ENCODE assay signal across 9 cellular contexts in the genomic region with DNA sequence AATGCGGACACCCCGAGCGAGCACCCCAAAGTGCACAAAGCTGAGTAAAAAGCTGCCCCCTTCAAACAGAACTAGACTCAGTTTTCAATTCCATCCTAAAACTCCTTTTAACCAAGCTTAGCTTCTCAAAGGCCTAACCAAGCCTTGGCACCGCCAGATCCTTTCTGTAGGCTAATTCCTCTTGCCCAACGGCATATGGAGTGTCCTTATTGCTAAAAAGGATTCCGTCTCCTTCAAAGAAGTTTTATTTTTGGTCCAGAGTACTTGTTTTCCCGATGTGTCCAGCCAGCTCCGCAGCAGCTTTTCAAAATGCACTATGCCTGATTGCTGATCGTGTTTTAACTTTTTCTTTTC. TPM values are rescaled to one million over a fixed set of nuclear protein-coding genes. Genes with fewer than 3 reads are reported as not detected.
A peak's percentile ranks its signal among the peaks of the same experiment; 100 is the strongest.
DNase-seq lines count a peak whose midpoint lies in the region; ATAC-seq and TF ChIP-seq lines count a peak whose summit lies in the region.
"Had no signal": no experiment of that assay in that cellular context is flagged by ENCODE, and none has a peak within 500 bp of the region (broad histone marks: within the 10 kb centered on the region; RNA-seq: fewer than 3 reads in every experiment).

No MANE protein-coding gene starts in this region.

- H3K27ac Mint-ChIP-seq in activated naive CD4-positive, alpha-beta T cell treated with anti-CD3 and anti-CD28 coated beads, Interleukin-2, amount 50 U/mL, for 24 hours: peak overlapping the region; percentile 69

- no peak for TF ChIP-seq EP300 in upper lobe of left lung (IDR thresholded peaks at IDR 0.05)

- H3K4me3 ChIP-seq in body of pancreas: no peak overlapping the region
- H3K4me3 ChIP-seq in mesodermal cell (ENCODE audit: extremely low read depth, insufficient read depth, low read length, poor library complexity, severe bottlenecking): peak overlapping the region; percentile 93
- peak overlapping the region in 3 of 4 donors; percentile 10 to 92 (median 30) for H3K4me3 ChIP-seq in upper lobe of left lung

- H3K27me3 Mint-ChIP-seq in activated naive CD4-positive, alpha-beta T cell treated with anti-CD3 and anti-CD28 coated beads, Interleukin-2, amount 50 U/mL, for 24 hours: no peaks in the 10 kb centered on the region

- ATAC-seq in body of pancreas: no peak
- ATAC-seq in upper lobe of left lung (ENCODE audit: low FRiP score in 2 of 2): no peak

- H3K4me3 Mint-ChIP-seq in activated naive CD4-positive, alpha-beta T cell treated with anti-CD3 and anti-CD28 coated beads, Interleukin-2, amount 50 U/mL, for 24 hours: peak overlapping the region; percentile 68

- no peaks in the 10 kb centered on the region for H3K27me3 ChIP-seq in body of pancreas
- no peaks in the 10 kb centered on the region for H3K27me3 ChIP-seq in upper lobe of left lung

- H3K4me1 Mint-ChIP-seq in activated naive CD4-positive, alpha-beta T cell treated with anti-CD3 and anti-CD28 coated beads, Interleukin-2, amount 50 U/mL, for 24 hours: peaks cover 64% of the 10 kb centered on the region

- 32 to 35% methylated on average over 9 of the region's 9 CpGs for WGBS in body of pancreas, 2 donors
- 86 to 87% methylated on average over 6 to 7 of the region's 9 CpGs for WGBS in mesodermal cell (ENCODE audit: insufficient coverage in 2 of 2), 2 experiments
- WGBS in upper lobe of left lung, 2 donors: 48 to 65% methylated on average over 9 of the region's 9 CpGs

- intact Hi-C loops in body of pancreas (cut with DNase I): no loop called here

- H3K27ac ChIP-seq in body of pancreas: peak overlapping the region; percentile 95 to 100 (median 100)
- peak overlapping the region; percentile 83 for H3K27ac ChIP-seq in mesodermal cell (ENCODE audit: low read depth, low read length, severe bottlenecking)
- H3K27ac ChIP-seq in upper lobe of left lung: peak overlapping the region; percentile 86 to 100 (median 94)

- no peak for TF ChIP-seq POLR2A in body of pancreas (IDR thresholded peaks at IDR 0.05)
- no peak for TF ChIP-seq POLR2A in upper lobe of left lung (IDR thresholded peaks at IDR 0.05)

- in situ Hi-C loops in ACHN (cut with HindIII; ENCODE audit: low pct_ligation_motif_present, low pct_unique_long_range_greater_than_20kb, low sequenced_read_pairs): no loop called here

- H3K4me1 ChIP-seq in body of pancreas (peaks cover 72% of the 10 kb centered on the region), mesodermal cell (ENCODE audit: control insufficient read depth, insufficient read depth, low read length, poor library complexity, severe bottlenecking) (peaks cover 34% of the 10 kb centered on the region), upper lobe of left lung (peaks cover 57 to 80% (median 73%) of the 10 kb centered on the region in 4 donors)

- no peaks in the 10 kb centered on the region for H3K9me3 Mint-ChIP-seq in activated naive CD4-positive, alpha-beta T cell treated with anti-CD3 and anti-CD28 coated beads, Interleukin-2, amount 50 U/mL, for 24 hours

- DNase-seq in activated naive CD4-positive, alpha-beta T cell treated with Interleukin-2 at 50 U/mL for 16 hours: no peak
- DNase-seq in body of pancreas (no peak), upper lobe of left lung (no peak), NOMO-1 treated with dmso at 0.1 percent for 144 hours (lab: John Stamatoyannopoulos, UW; ENCODE audit: unreplicated experiment) (no peak), middle frontal gyrus (ENCODE audit: extremely low spot score, low spot score) (no peak), ACHN (no peak)
- DNase-seq: glutamatergic neuron had no signal

- H3K36me3 Mint-ChIP-seq in activated naive CD4-positive, alpha-beta T cell treated with anti-CD3 and anti-CD28 coated beads, Interleukin-2, amount 50 U/mL, for 24 hours: peaks cover 15% of the 10 kb centered on the region

- TF ChIP-seq CTCF in body of pancreas (IDR thresholded peaks at IDR 0.05): no peak
- TF ChIP-seq CTCF in upper lobe of left lung (IDR thresholded peaks at IDR 0.05): no peak

- no peaks in the 10 kb centered on the region for H3K9me3 ChIP-seq in body of pancreas
- H3K9me3 ChIP-seq in mesodermal cell (ENCODE audit: control insufficient read depth, low read length): no peaks in the 10 kb centered on the region
- H3K9me3 ChIP-seq in upper lobe of left lung: no peaks in the 10 kb centered on the region

- H3K36me3 ChIP-seq in body of pancreas (replicated peaks in 1 of 2; ENCODE audit: insufficient read depth in 1 of 2, low read depth in 2 of 2): peaks cover 0 to 2% of the 10 kb centered on the region in 2 donors
- H3K36me3 ChIP-seq in mesodermal cell (ENCODE audit: control insufficient read depth, insufficient read depth, low read length): peaks cover 34% of the 10 kb centered on the region
- H3K36me3 ChIP-seq in upper lobe of left lung: peaks cover 0 to 27% (median 10%) of the 10 kb centered on the region in 4 donors

RNA-seq across cellular contexts. Expression of a gene that starts 5.3 kb away (rescaled TPM):
- 10 to 100 TPM; 28.5 to 30.3 TPM for total RNA-seq in body of pancreas
- polyA plus RNA-seq in mesodermal cell (2013, experiment 1 of 2): 32.8 TPM
- polyA plus RNA-seq in mesodermal cell (2013, experiment 2 of 2): 26.5 TPM
- total RNA-seq in upper lobe of left lung: 100 to 1,000 TPM in 1 of 6 donors, 10 to 100 TPM in 5; 58.7 to 129 (median 78.6) TPM

Comparison
In these comparisons a context has a peak if more than half of its experiments do, and no peak if none do; other contexts are left out.
1. H3K4me3 ChIP-seq: peak in mesodermal cell (single experiment) and upper lobe of left lung (3 of 4); none in body of pancreas (0 of 2).
2. Peak in every context shown above with its lines, with median percentiles within 50 percentile points of each other: H3K27ac ChIP-seq.